ENCODE assay signal across 1 cellular context in genomic region chr1:6245086-6245868, GRCh38.
TF ChIP-seq lines count a peak whose summit lies in the region.

No MANE protein-coding gene starts in this region.

TF ChIP-seq in endothelial cell of umbilical vein, 7 proteins besides CTCF, POLR2A, EP300 and RAD21:
- TF ChIP-seq POLR2AphosphoS5 (IDR thresholded peaks at IDR 0.05; ENCODE audit: insufficient read depth, low read depth, low read length) (peak; percentile 55), FOS (IDR thresholded peaks at IDR 0.05; ENCODE audit: borderline replicate concordance, insufficient read depth, low read length) (no peak)
TF ChIP-seq in endothelial cell of umbilical vein: peak in this region for 1.
